In genomic region chr7:95089414-95089813, GRCh38 we compare ENCODE assay signal across 28 cellular contexts.
"Had no signal": no experiment of that assay in that cellular context is flagged by ENCODE, and none has a peak within 500 bp of the region (broad histone marks: within the 10 kb centered on the region; RNA-seq: fewer than 3 reads in every experiment).

No MANE protein-coding gene starts in this region.

- H3K4me3 ChIP-seq: heart right ventricle, hepatocyte, left lung, lung, ovary, right atrium auricular region, right lobe of liver, stomach, testis, thyroid gland, transverse colon, upper lobe of left lung, vagina had no signal

- H3K27me3 ChIP-seq: heart right ventricle, hepatocyte, left lung, neutrophil, ovary, right atrium auricular region, right lobe of liver, stomach, testis, thyroid gland, transverse colon, upper lobe of left lung, vagina had no signal

- H3K27ac ChIP-seq: heart right ventricle, hepatocyte, left lung, neutrophil, ovary, right atrium auricular region, right lobe of liver, stomach, testis, thyroid gland, transverse colon, upper lobe of left lung, vagina had no signal

- H3K4me2 ChIP-seq: hepatocyte had no signal

- H3K36me3 ChIP-seq: heart right ventricle, left lung, neutrophil, ovary, right atrium auricular region, right lobe of liver, stomach, thyroid gland, transverse colon, upper lobe of left lung, vagina had no signal

- DNase-seq: heart right ventricle; kidney; left colon; left lung; naive thymus-derived CD8-positive, alpha-beta T cell; occipital lobe; ovary; right lobe of liver; stimulated activated CD4-positive, alpha-beta T cell treated with anti-CD3 and anti-CD28 coated beads, Interleukin-12 subunit alpha, Interleukin-12 subunit beta, amount 100 ng/mL, for 4 hours; stimulated activated CD4-positive, alpha-beta T cell treated with anti-CD3 and anti-CD28 coated beads, Interleukin-15, amount 100 ng/mL, for 24 hours; stimulated activated CD4-positive, alpha-beta T cell treated with anti-CD3 and anti-CD28 coated beads, Interleukin-2, amount 100 ng/mL, for 24 hours; stimulated activated CD4-positive, alpha-beta T cell treated with anti-CD3 and anti-CD28 coated beads, Interleukin-4, amount 100 ng/mL, for 1 hour; stimulated activated naive B cell treated with anti-CD40 and anti-IgM and Interleukin-4, amounts not matched to agents 10 μg/mL and 1 μg/mL and 100 μg/mL, for 72 hours; stimulated activated naive CD8-positive, alpha-beta T cell treated with anti-CD3 and anti-CD28 coated beads, Interleukin-15, Interleukin-2, amounts not matched to agents 100 U/mL and 50 U/mL, for 24 hours; stomach; testis; thyroid gland; transverse colon; upper lobe of left lung had no signal

- H3K9me3 ChIP-seq: left lung, neutrophil, ovary, right atrium auricular region, right lobe of liver, stomach, testis, thyroid gland, transverse colon, upper lobe of left lung, vagina had no signal

- H3K4me1 Mint-ChIP-seq: memory B cell; naive thymus-derived CD8-positive, alpha-beta T cell; neural crest cell had no signal

- H3K36me3 Mint-ChIP-seq: memory B cell; naive thymus-derived CD8-positive, alpha-beta T cell had no signal

- ATAC-seq: heart right ventricle; left colon; left lung; naive thymus-derived CD8-positive, alpha-beta T cell; right lobe of liver; stimulated activated naive B cell treated with anti-CD40 and anti-IgM and Interleukin-4, amounts not matched to agents 10 μg/mL and 1 μg/mL and 100 μg/mL, for 72 hours; stimulated activated naive CD8-positive, alpha-beta T cell treated with anti-CD3 and anti-CD28 coated beads, Interleukin-15, Interleukin-2, amounts not matched to agents 100 U/mL and 50 U/mL, for 24 hours had no signal

- H3K27me3 Mint-ChIP-seq: progenitor cell of endocrine pancreas; stimulated activated naive B cell treated with anti-CD40 and anti-IgM and Interleukin-4, amounts not matched to agents 10 μg/mL and 1 μg/mL and 100 μg/mL, for 72 hours had no signal

- H3K4me1 ChIP-seq: left lung, right lobe of liver, testis, thyroid gland, vagina had no signal

- H3K79me2 ChIP-seq: hepatocyte had no signal

- H3K4me3 Mint-ChIP-seq: memory B cell; naive thymus-derived CD8-positive, alpha-beta T cell; nephron; neural crest cell; stimulated activated naive B cell treated with anti-CD40 and anti-IgM and Interleukin-4, amounts not matched to agents 10 μg/mL and 1 μg/mL and 100 μg/mL, for 72 hours had no signal

- H3K9me3 Mint-ChIP-seq: memory B cell; naive thymus-derived CD8-positive, alpha-beta T cell; stimulated activated naive B cell treated with anti-CD40 and anti-IgM and Interleukin-4, amounts not matched to agents 10 μg/mL and 1 μg/mL and 100 μg/mL, for 72 hours had no signal

- H3K27ac Mint-ChIP-seq: memory B cell; naive thymus-derived CD8-positive, alpha-beta T cell; nephron; progenitor cell of endocrine pancreas; stimulated activated naive B cell treated with anti-CD40 and anti-IgM and Interleukin-4, amounts not matched to agents 10 μg/mL and 1 μg/mL and 100 μg/mL, for 72 hours had no signal

- H2AFZ ChIP-seq: hepatocyte had no signal
